ENCODE assay signal across 22 cellular contexts in genomic region chr12:39300799-39301198, GRCh38.
A peak's percentile ranks its signal among the peaks of the same experiment; 100 is the strongest.
DNase-seq lines count a peak whose midpoint lies in the region; ATAC-seq and TF ChIP-seq lines count a peak whose summit lies in the region.
"Had no signal": no experiment of that assay in that cellular context is flagged by ENCODE, and none has a peak within 500 bp of the region (broad histone marks: within the 10 kb centered on the region; RNA-seq: fewer than 3 reads in every experiment).

No MANE protein-coding gene starts in this region.

- peaks cover 35% of the 10 kb centered on the region for H3K36me3 Mint-ChIP-seq in MCF 10A (ENCODE audit: insufficient read depth, unreplicated experiment)

- H3K9me3 Mint-ChIP-seq in MCF 10A (ENCODE audit: unreplicated experiment), result no peaks in the 10 kb centered on the region

- intact Hi-C loops in MCF 10A (cut with micrococcal nuclease) (no loop called here), breast epithelium (cut with DNase I; ENCODE audit: low total_unique reads) (no loop called here)

- no peak for TF ChIP-seq POLR2A in breast epithelium (IDR thresholded peaks at IDR 0.05)

- H3K9me3 ChIP-seq in breast epithelium (no peaks in the 10 kb centered on the region), WERI-Rb-1 (ENCODE audit: severe bottlenecking) (no peaks in the 10 kb centered on the region)
- H3K9me3 ChIP-seq: BLaER1, SJSA1, spleen, stomach, upper lobe of left lung had no signal

- DNase-seq in MCF 10A (ENCODE audit: unreplicated experiment), result peak; percentile 7
- no peak for DNase-seq in breast epithelium (ENCODE audit: low spot score in 2 of 2)
- DNase-seq in astrocyte of the spinal cord (ENCODE audit: low read depth, low spot score), result peak; percentile 23
- DNase-seq in iris pigment epithelial cell (ENCODE audit: low read depth), result peak; percentile 30
- no peak for DNase-seq in WERI-Rb-1
- no peak for DNase-seq in GDM1 (lab: John Stamatoyannopoulos, UW)
- DNase-seq: activated effector memory CD4-positive, alpha-beta T cell treated with anti-CD3 and anti-CD28 coated beads, Interleukin-2, amount 50 U/mL, for 16 hours; erythroblast; glutamatergic neuron; midbrain; NCI-H1417; NCI-H748 treated with DMSO at 0.1 percent for 48 hours; spleen; stimulated activated CD4-positive, alpha-beta T cell treated with anti-CD3 and anti-CD28 coated beads, Interleukin-4, amount 100 ng/mL, for 24 hours; stomach; T-helper 17 cell; upper lobe of left lung had no signal

- no peak overlapping the region for H3K27ac Mint-ChIP-seq in MCF 10A (ENCODE audit: low read depth, unreplicated experiment)
- H3K27ac Mint-ChIP-seq: T-helper 17 cell had no signal

- H3K4me3 ChIP-seq in breast epithelium (no peak overlapping the region), astrocyte of the spinal cord (ENCODE audit: low read depth, low read length) (no peak overlapping the region), WERI-Rb-1 (ENCODE audit: low read depth, low read length) (no peak overlapping the region)
- H3K4me3 ChIP-seq: BLaER1, SJSA1, spleen, stomach, upper lobe of left lung had no signal

- CTCF ChIA-PET in MCF 10A (lab: Yijun Ruan, JAX), result interaction anchor here (0.5 kb wide), 1 partner anchor 28 kb away, joined by 3 read pairs; no protein-coding TSS in a partner anchor

- in situ Hi-C loops in astrocyte of the spinal cord (cut with HindIII; ENCODE audit: low sequenced_read_pairs), result no loop called here

- ATAC-seq in GM18511 (IDR thresholded peaks at IDR 0.05; ENCODE audit: unreplicated experiment) (no peak), GM18861 (IDR thresholded peaks at IDR 0.05; ENCODE audit: unreplicated experiment) (no peak)
- ATAC-seq: T-helper 17 cell had no signal

- BruUV-seq in MCF 10A (replicated peaks; lab: Mats Ljungman, UMichigan), result no TSS peak

- POLR2A ChIA-PET in MCF 10A (lab: Yijun Ruan, JAX), result no interaction called here

- H3K4me3 Mint-ChIP-seq in MCF 10A (ENCODE audit: unreplicated experiment), result no peak overlapping the region
- H3K4me3 Mint-ChIP-seq: neural crest cell, T-helper 17 cell had no signal

- H3K4me1 Mint-ChIP-seq in MCF 10A (ENCODE audit: insufficient read depth, unreplicated experiment), result peaks cover 8% of the 10 kb centered on the region

- H3K27ac ChIP-seq in breast epithelium (no peak overlapping the region), WERI-Rb-1 (no peak overlapping the region)
- H3K27ac ChIP-seq: BLaER1, SJSA1, spleen, stomach, upper lobe of left lung had no signal

- H3K27me3 Mint-ChIP-seq in MCF 10A (ENCODE audit: insufficient read depth, unreplicated experiment), result no peaks in the 10 kb centered on the region
- H3K27me3 Mint-ChIP-seq: T-helper 17 cell had no signal

- no peaks in the 10 kb centered on the region for H3K4me1 ChIP-seq in breast epithelium
- H3K4me1 ChIP-seq: BLaER1, SJSA1, spleen, stomach had no signal

- TF ChIP-seq CTCF in MCF 10A (IDR thresholded peaks at IDR 0.05; ENCODE audit: unreplicated experiment) (no peak), breast epithelium (IDR thresholded peaks at IDR 0.05) (no peak), astrocyte of the spinal cord (IDR thresholded peaks at IDR 0.05; ENCODE audit: low read depth, low read length) (no peak), WERI-Rb-1 (IDR thresholded peaks at IDR 0.05; ENCODE audit: low read depth, low read length) (no peak)

- H3K36me3 ChIP-seq in breast epithelium (no peaks in the 10 kb centered on the region), WERI-Rb-1 (peaks cover 25% of the 10 kb centered on the region)
- H3K36me3 ChIP-seq: SJSA1, upper lobe of left lung had no signal

- H3K27me3 ChIP-seq in breast epithelium (no peaks in the 10 kb centered on the region), WERI-Rb-1 (ENCODE audit: insufficient read depth, low read depth, severe bottlenecking) (no peaks in the 10 kb centered on the region)
- H3K27me3 ChIP-seq: BLaER1, SJSA1, spleen, stomach, upper lobe of left lung had no signal

Comparison
In these comparisons a context has a peak if more than half of its experiments do, and no peak if none do; other contexts are left out.
1. DNase-seq: peak in MCF 10A (single experiment), astrocyte of the spinal cord (single experiment) and iris pigment epithelial cell (single experiment); none in breast epithelium (0 of 2), WERI-Rb-1 (single experiment) and GDM1 (single experiment).